ENCODE assay signal across 8 cellular contexts in the genomic region with DNA sequence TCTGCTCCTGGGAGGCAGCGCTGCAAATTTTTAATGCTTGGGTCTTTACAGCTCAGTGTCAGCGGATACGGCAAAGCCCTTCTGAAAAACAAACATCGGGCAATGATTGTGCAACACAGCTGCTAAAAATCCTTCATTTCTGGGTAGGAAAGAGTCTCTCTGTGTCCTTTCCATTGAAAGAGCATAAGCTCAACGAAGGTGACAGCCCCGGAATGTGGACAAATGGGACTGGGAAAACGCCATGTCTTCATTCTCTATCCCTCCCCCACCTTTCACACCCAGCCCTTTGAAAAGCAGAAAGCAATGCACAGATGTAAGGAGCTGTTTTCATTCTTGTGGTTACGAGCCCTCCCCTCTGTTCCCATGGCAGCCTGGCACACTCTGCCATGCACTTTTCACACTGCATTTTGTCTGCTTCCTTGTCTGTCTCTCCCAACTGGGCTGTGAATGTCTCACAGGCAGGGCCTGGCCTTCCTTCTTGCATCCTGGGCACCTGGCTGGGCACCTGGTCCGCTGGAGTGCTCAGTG. TPM values are rescaled to one million over a fixed set of nuclear protein-coding genes. Genes with fewer than 3 reads are reported as not detected.
A peak's percentile ranks its signal among the peaks of the same experiment; 100 is the strongest.
DNase-seq lines count a peak whose midpoint lies in the region; ATAC-seq and TF ChIP-seq lines count a peak whose summit lies in the region.

No MANE protein-coding gene starts in this region.

- no peaks in the 10 kb centered on the region for H3K36me3 Mint-ChIP-seq in activated T-cell treated with anti-CD3 and anti-CD28 coated beads, Interleukin-2, amount 50 U/mL, for 24 hours (ENCODE audit: low read depth)
- peaks cover 6% of the 10 kb centered on the region for H3K36me3 Mint-ChIP-seq in type B pancreatic cell

- no peaks in the 10 kb centered on the region for H3K9me2 ChIP-seq in OCI-LY1 (ENCODE audit: low read depth, low read length)

- peak overlapping the region; percentile 50; the same call in 1 of the 2 replicates for H3K9ac ChIP-seq in OCI-LY1 (ENCODE audit: low read length)

- TF ChIP-seq CTCF in OCI-LY1 (IDR thresholded peaks at IDR 0.05; ENCODE audit: low read length) = no peak
- no peak for TF ChIP-seq CTCF in type B pancreatic cell (conservative IDR thresholded peaks at IDR 0.05)
- TF ChIP-seq CTCF in GM10266 (IDR thresholded peaks at IDR 0.05; ENCODE audit: control insufficient read depth, insufficient read depth, low read depth, missing control alignments) = no peak

- in situ Hi-C loops in HAP-1 (cut with MboI; ENCODE audit: low sequenced_read_pairs) = no loop called here

- H3K4me1 ChIP-seq in OCI-LY1 (ENCODE audit: insufficient read depth, low read length, severe bottlenecking) (peaks cover 43% of the 10 kb centered on the region), HAP-1 (no peaks in the 10 kb centered on the region; the same call in 1 of the 2 replicates)

- H3K4me3 ChIP-seq in OCI-LY1 (ENCODE audit: low read depth, low read length, poor library complexity, severe bottlenecking) = peak overlapping the region; percentile 35
- H3K4me3 ChIP-seq in HAP-1 = no peak overlapping the region

- H2AFZ ChIP-seq in OCI-LY1 (ENCODE audit: low read length) = no peak overlapping the region

- H3K79me2 ChIP-seq in OCI-LY1 (ENCODE audit: insufficient read depth, low read length) = no peaks in the 10 kb centered on the region

- H3K9me3 ChIP-seq in OCI-LY1 (ENCODE audit: low read length) (no peaks in the 10 kb centered on the region), HAP-1 (no peaks in the 10 kb centered on the region)

- no peaks in the 10 kb centered on the region for H3K27me3 Mint-ChIP-seq in activated T-cell treated with anti-CD3 and anti-CD28 coated beads, Interleukin-2, amount 50 U/mL, for 24 hours
- H3K27me3 Mint-ChIP-seq in type B pancreatic cell = peaks cover 3% of the 10 kb centered on the region

- H3K27me3 ChIP-seq in OCI-LY1 (ENCODE audit: insufficient read depth, low read length) = no peaks in the 10 kb centered on the region
- H3K27me3 ChIP-seq in HAP-1 (ENCODE audit: low read depth) = no peaks in the 10 kb centered on the region

- H3K4me1 Mint-ChIP-seq in activated T-cell treated with anti-CD3 and anti-CD28 coated beads, Interleukin-2, amount 50 U/mL, for 24 hours (ENCODE audit: low read depth) = peaks cover 47% of the 10 kb centered on the region
- peaks cover 19% of the 10 kb centered on the region for H3K4me1 Mint-ChIP-seq in type B pancreatic cell (ENCODE audit: unreplicated experiment)

- H3K4me3 Mint-ChIP-seq in activated T-cell treated with anti-CD3 and anti-CD28 coated beads, Interleukin-2, amount 50 U/mL, for 24 hours = no peak overlapping the region
- peak overlapping the region; percentile 15 for H3K4me3 Mint-ChIP-seq in type B pancreatic cell

- H3K27ac ChIP-seq in OCI-LY1 (ENCODE audit: low read depth, low read length, poor library complexity, severe bottlenecking) = peak overlapping the region; percentile 66

- peak overlapping the region; percentile 5 for H3K27ac Mint-ChIP-seq in activated T-cell treated with anti-CD3 and anti-CD28 coated beads, Interleukin-2, amount 50 U/mL, for 24 hours
- H3K27ac Mint-ChIP-seq in type B pancreatic cell = no peak overlapping the region

- no peaks in the 10 kb centered on the region for H3K9me3 Mint-ChIP-seq in activated T-cell treated with anti-CD3 and anti-CD28 coated beads, Interleukin-2, amount 50 U/mL, for 24 hours
- no peaks in the 10 kb centered on the region for H3K9me3 Mint-ChIP-seq in type B pancreatic cell

- no peaks in the 10 kb centered on the region for H4K20me1 ChIP-seq in OCI-LY1 (ENCODE audit: insufficient read depth, low read length)

- H3K4me2 ChIP-seq in OCI-LY1 (ENCODE audit: low read length) = peak overlapping the region; percentile 43; the same call in 1 of the 2 replicates

- no peaks in the 10 kb centered on the region for H3F3A ChIP-seq in OCI-LY1 (ENCODE audit: insufficient read depth, low read length)

- ATAC-seq in HG02870 (IDR thresholded peaks at IDR 0.05; ENCODE audit: unreplicated experiment) = no peak

- H3K36me3 ChIP-seq in OCI-LY1 (ENCODE audit: insufficient read depth, low read length) (no peaks in the 10 kb centered on the region), HAP-1 (replicated peaks) (no peaks in the 10 kb centered on the region)

- DNase-seq in activated T-cell treated with anti-CD3 and anti-CD28 coated beads, Interleukin-2, amount 50 U/mL, for 24 hours = no peak
- no peak for DNase-seq in activated T-cell treated with anti-CD3 and anti-CD28 coated beads, Interleukin-2, amount 50 U/mL, for 48 hours
- DNase-seq in fibroblast of peridontal ligament (ENCODE audit: extremely low read depth) = peak; percentile 72
- no peak for DNase-seq in type B pancreatic cell (ENCODE audit: extremely low spot score, unreplicated experiment)
- DNase-seq in HAP-1 (ENCODE audit: low spot score in 2 of 2) = no peak
- no peak for DNase-seq in GM10266 (ENCODE audit: extremely low spot score)

RNA-seq across cellular contexts. Expression of gene TMEM177, which starts 16.1 kb away (rescaled TPM):
- total RNA-seq in type B pancreatic cell (ENCODE audit: low replicate concordance) = 16.9 and 19.0 TPM in 2 replicates
